Comparison of ENCODE assay signal across 14 cellular contexts in genomic region chr14:69055125-69055524, GRCh38.
DNase-seq lines count a peak whose midpoint lies in the region; TF ChIP-seq lines count a peak whose summit lies in the region.
"Had no signal": no experiment of that assay in that cellular context is flagged by ENCODE, and none has a peak within 500 bp of the region (broad histone marks: within the 10 kb centered on the region; RNA-seq: fewer than 3 reads in every experiment).

No MANE protein-coding gene starts in this region.

- H3K9me3 ChIP-seq in BE2C = no peaks in the 10 kb centered on the region

- peaks cover 31% of the 10 kb centered on the region for H3K4me1 ChIP-seq in BE2C
- H3K4me1 ChIP-seq: foreskin keratinocyte had no signal

- DNase-seq in HPDE6-E6E7 (ENCODE audit: extremely low spot score) (peak; percentile 54), amniotic epithelial cell (ENCODE audit: low read depth) (peak; percentile 97), iris pigment epithelial cell (ENCODE audit: low read depth) (peak; percentile 99), smooth muscle cell of the brain vasculature (ENCODE audit: low read depth, low spot score) (peak; percentile 66), BE2C (no peak), NCI-H146 treated with DMSO at 0.1 percent for 48 hours (lab: John Stamatoyannopoulos, UW; ENCODE audit: unreplicated experiment) (no peak), GF-D8 (lab: John Stamatoyannopoulos, UW) (no peak)
- DNase-seq in stimulated activated naive CD4-positive, alpha-beta T cell treated with Interleukin-2 at 50 U/mL for 16 hours (lab: John Stamatoyannopoulos, UW) = no peak
- DNase-seq: foreskin keratinocyte; NCI-H1436 treated with DMSO at 0.1 percent for 48 hours; RPMI8226; stimulated activated CD4-positive, alpha-beta T cell treated with anti-CD3 and anti-CD28 coated beads, Interleukin-2, amount 100 ng/mL, for 48 hours; T-helper 17 cell had no signal

- no peaks in the 10 kb centered on the region for H3K27me3 ChIP-seq in BE2C
- H3K27me3 ChIP-seq: dorsolateral prefrontal cortex, foreskin keratinocyte had no signal

- no peak overlapping the region for H3K4me3 ChIP-seq in BE2C (ENCODE audit: low read depth, low read length)
- H3K4me3 ChIP-seq: dorsolateral prefrontal cortex had no signal

- no peak for TF ChIP-seq CTCF in BE2C (IDR thresholded peaks at IDR 0.05; ENCODE audit: low read depth, low read length)

- peaks cover 27% of the 10 kb centered on the region for H3K36me3 ChIP-seq in BE2C

Comparison
In these comparisons a context has a peak if more than half of its experiments do, and no peak if none do; other contexts are left out.
1. DNase-seq: peak in HPDE6-E6E7 (single experiment), amniotic epithelial cell (single experiment), iris pigment epithelial cell (single experiment) and smooth muscle cell of the brain vasculature (single experiment); none in BE2C (single experiment), NCI-H146 treated with DMSO at 0.1 percent for 48 hours (single experiment), stimulated activated naive CD4-positive, alpha-beta T cell treated with Interleukin-2 at 50 U/mL for 16 hours (single experiment) and GF-D8 (single experiment).